In the genomic region with DNA sequence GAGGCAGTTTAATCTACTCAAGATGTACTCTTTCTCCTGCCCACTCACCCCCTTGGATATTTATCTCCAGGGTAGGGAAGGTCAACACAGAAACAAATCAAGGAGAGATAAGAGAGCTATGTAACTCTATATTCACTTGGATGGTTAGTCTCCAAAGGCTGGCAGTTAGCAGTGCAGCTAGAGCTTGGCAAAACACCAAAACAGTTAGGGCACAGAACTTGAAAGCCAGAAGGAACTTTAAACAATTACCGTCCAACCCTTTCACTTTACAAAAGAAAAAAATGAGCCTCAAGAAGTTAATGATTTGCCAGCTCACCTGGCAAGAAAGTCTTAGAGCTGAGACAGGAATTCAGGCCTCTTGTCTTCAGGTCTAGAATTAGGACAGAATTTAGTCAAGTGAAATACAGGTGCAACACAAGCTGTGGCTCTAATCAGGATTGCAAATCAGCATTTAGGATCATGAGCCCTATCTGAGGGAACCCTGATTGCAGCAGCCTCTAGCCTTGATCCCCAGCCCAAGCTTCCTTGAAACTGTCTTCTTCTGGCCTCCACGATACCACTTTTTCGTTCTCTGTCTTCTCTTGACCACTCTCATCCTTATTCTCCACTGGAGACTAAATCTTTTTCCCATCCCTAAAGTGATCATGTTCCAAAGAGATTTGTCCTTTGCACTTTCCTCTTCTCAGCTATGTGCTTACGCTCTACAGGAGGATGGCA, we compare ENCODE assay signal across 1 cellular context.
TF ChIP-seq lines count a peak whose summit lies in the region.

No MANE protein-coding gene starts in this region.

TF ChIP-seq in HepG2, 621 proteins besides CTCF, POLR2A, EP300 and RAD21 (continued from another document and continues in another):
- TF ChIP-seq, protein P1, sequence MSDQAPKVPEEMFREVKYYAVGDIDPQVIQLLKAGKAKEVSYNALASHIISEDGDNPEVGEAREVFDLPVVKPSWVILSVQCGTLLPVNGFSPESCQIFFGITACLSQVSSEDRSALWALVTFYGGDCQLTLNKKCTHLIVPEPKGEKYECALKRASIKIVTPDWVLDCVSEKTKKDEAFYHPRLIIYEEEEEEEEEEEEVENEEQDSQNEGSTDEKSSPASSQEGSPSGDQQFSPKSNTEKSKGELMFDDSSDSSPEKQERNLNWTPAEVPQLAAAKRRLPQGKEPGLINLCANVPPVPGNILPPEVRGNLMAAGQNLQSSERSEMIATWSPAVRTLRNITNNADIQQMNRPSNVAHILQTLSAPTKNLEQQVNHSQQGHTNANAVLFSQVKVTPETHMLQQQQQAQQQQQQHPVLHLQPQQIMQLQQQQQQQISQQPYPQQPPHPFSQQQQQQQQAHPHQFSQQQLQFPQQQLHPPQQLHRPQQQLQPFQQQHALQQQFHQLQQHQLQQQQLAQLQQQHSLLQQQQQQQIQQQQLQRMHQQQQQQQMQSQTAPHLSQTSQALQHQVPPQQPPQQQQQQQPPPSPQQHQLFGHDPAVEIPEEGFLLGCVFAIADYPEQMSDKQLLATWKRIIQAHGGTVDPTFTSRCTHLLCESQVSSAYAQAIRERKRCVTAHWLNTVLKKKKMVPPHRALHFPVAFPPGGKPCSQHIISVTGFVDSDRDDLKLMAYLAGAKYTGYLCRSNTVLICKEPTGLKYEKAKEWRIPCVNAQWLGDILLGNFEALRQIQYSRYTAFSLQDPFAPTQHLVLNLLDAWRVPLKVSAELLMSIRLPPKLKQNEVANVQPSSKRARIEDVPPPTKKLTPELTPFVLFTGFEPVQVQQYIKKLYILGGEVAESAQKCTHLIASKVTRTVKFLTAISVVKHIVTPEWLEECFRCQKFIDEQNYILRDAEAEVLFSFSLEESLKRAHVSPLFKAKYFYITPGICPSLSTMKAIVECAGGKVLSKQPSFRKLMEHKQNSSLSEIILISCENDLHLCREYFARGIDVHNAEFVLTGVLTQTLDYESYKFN (CRISPR knock-in tag; conservative IDR thresholded peaks at IDR 0.05) = peak; percentile 25; the same call in 1 of the 2 replicates
- peak; percentile 49; the same call in 1 of the 2 replicates for TF ChIP-seq TCF7 (IDR thresholded peaks at IDR 0.05; ENCODE audit: low read depth)
- TF ChIP-seq FOXP1 (IDR thresholded peaks at IDR 0.05) = no peak
- peak; percentile 36; the same call in 1 of the 2 replicates for TF ChIP-seq FOXP1 (CRISPR knock-in tag; IDR thresholded peaks at IDR 0.05)
- TF ChIP-seq, protein P2, sequence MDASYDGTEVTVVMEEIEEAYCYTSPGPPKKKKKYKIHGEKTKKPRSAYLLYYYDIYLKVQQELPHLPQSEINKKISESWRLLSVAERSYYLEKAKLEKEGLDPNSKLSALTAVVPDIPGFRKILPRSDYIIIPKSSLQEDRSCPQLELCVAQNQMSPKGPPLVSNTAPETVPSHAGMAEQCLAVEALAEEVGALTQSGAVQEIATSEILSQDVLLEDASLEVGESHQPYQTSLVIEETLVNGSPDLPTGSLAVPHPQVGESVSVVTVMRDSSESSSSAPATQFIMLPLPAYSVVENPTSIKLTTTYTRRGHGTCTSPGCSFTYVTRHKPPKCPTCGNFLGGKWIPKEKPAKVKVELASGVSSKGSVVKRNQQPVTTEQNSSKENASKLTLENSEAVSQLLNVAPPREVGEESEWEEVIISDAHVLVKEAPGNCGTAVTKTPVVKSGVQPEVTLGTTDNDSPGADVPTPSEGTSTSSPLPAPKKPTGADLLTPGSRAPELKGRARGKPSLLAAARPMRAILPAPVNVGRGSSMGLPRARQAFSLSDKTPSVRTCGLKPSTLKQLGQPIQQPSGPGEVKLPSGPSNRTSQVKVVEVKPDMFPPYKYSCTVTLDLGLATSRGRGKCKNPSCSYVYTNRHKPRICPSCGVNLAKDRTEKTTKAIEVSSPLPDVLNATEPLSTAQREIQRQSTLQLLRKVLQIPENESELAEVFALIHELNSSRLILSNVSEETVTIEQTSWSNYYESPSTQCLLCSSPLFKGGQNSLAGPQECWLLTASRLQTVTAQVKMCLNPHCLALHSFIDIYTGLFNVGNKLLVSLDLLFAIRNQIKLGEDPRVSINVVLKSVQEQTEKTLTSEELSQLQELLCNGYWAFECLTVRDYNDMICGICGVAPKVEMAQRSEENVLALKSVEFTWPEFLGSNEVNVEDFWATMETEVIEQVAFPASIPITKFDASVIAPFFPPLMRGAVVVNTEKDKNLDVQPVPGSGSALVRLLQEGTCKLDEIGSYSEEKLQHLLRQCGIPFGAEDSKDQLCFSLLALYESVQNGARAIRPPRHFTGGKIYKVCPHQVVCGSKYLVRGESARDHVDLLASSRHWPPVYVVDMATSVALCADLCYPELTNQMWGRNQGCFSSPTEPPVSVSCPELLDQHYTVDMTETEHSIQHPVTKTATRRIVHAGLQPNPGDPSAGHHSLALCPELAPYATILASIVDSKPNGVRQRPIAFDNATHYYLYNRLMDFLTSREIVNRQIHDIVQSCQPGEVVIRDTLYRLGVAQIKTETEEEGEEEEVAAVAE (CRISPR knock-in tag; IDR thresholded peaks at IDR 0.05; ENCODE audit: borderline replicate concordance) = no peak
- no peak for TF ChIP-seq ETV6 (CRISPR knock-in tag; conservative IDR thresholded peaks at IDR 0.05)
- TF ChIP-seq, protein P3, sequence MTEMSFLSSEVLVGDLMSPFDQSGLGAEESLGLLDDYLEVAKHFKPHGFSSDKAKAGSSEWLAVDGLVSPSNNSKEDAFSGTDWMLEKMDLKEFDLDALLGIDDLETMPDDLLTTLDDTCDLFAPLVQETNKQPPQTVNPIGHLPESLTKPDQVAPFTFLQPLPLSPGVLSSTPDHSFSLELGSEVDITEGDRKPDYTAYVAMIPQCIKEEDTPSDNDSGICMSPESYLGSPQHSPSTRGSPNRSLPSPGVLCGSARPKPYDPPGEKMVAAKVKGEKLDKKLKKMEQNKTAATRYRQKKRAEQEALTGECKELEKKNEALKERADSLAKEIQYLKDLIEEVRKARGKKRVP (CRISPR knock-in tag; IDR thresholded peaks at IDR 0.05) = no peak
- peak; percentile 47 for TF ChIP-seq TEAD3 (CRISPR knock-in tag; optimal IDR thresholded peaks at IDR 0.05; ENCODE audit: borderline replicate concordance)
- TF ChIP-seq TARDBP (CRISPR knock-in tag; IDR thresholded peaks at IDR 0.05) = peak; percentile 15; the same call in 1 of the 2 replicates
- TF ChIP-seq GFI1 (CRISPR knock-in tag; IDR thresholded peaks at IDR 0.05; ENCODE audit: borderline replicate concordance) = peak; percentile 54; the same call in 1 of the 2 replicates
- 0 out of 2 replicates have a peak, but pooled peaks have one; percentile 44 for TF ChIP-seq CCDC6 (CRISPR knock-in tag; IDR thresholded peaks at IDR 0.05)
- TF ChIP-seq SIX4 (CRISPR knock-in tag; IDR thresholded peaks at IDR 0.05) = peak; percentile 63; the same call in 1 of the 2 replicates
- 0 out of 2 replicates have a peak, but pooled peaks have one; percentile 11 for TF ChIP-seq THAP11 (CRISPR knock-in tag; IDR thresholded peaks at IDR 0.05)
- TF ChIP-seq, protein P4, sequence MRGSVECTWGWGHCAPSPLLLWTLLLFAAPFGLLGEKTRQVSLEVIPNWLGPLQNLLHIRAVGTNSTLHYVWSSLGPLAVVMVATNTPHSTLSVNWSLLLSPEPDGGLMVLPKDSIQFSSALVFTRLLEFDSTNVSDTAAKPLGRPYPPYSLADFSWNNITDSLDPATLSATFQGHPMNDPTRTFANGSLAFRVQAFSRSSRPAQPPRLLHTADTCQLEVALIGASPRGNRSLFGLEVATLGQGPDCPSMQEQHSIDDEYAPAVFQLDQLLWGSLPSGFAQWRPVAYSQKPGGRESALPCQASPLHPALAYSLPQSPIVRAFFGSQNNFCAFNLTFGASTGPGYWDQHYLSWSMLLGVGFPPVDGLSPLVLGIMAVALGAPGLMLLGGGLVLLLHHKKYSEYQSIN (CRISPR knock-in tag; IDR thresholded peaks at IDR 0.05; ENCODE audit: borderline replicate concordance) = no peak
- 0 out of 2 replicates have a peak, but pooled peaks have one; percentile 47 for TF ChIP-seq ZBTB3 (CRISPR knock-in tag; IDR thresholded peaks at IDR 0.05; ENCODE audit: borderline replicate concordance, low read depth)
- TF ChIP-seq, protein P5, sequence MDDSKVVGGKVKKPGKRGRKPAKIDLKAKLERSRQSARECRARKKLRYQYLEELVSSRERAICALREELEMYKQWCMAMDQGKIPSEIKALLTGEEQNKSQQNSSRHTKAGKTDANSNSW (CRISPR knock-in tag; IDR thresholded peaks at IDR 0.05; ENCODE audit: borderline replicate concordance) = no peak
- TF ChIP-seq MAFF (IDR thresholded peaks at IDR 0.05; ENCODE audit: low read depth, low read length) = 0 out of 2 replicates have a peak, but pooled peaks have one; percentile 1
- 0 out of 2 replicates have a peak, but pooled peaks have one; percentile 17 for TF ChIP-seq ZNF17 (CRISPR knock-in tag; IDR thresholded peaks at IDR 0.05)
- 0 out of 2 replicates have a peak, but pooled peaks have one; percentile 49 for TF ChIP-seq ZMYM4 (CRISPR knock-in tag; IDR thresholded peaks at IDR 0.05)
- TF ChIP-seq ZFP82 (CRISPR knock-in tag; IDR thresholded peaks at IDR 0.05; ENCODE audit: borderline replicate concordance) = no peak
- 0 out of 2 replicates have a peak, but pooled peaks have one; percentile 34 for TF ChIP-seq SALL2 (CRISPR knock-in tag; IDR thresholded peaks at IDR 0.05)
- 0 out of 2 replicates have a peak, but pooled peaks have one; percentile 41 for TF ChIP-seq ARNTL (CRISPR knock-in tag; IDR thresholded peaks at IDR 0.05)
- TF ChIP-seq ZNF614 (CRISPR knock-in tag; IDR thresholded peaks at IDR 0.05; ENCODE audit: borderline replicate concordance) = no peak
- TF ChIP-seq FOSL2 (CRISPR knock-in tag; IDR thresholded peaks at IDR 0.05) = 0 out of 2 replicates have a peak, but pooled peaks have one; percentile 5
- TF ChIP-seq NCOA1 (CRISPR knock-in tag; IDR thresholded peaks at IDR 0.05) = 0 out of 2 replicates have a peak, but pooled peaks have one; percentile 10
- no peak for TF ChIP-seq ZNF589 (CRISPR knock-in tag; conservative IDR thresholded peaks at IDR 0.05)
- no peak for TF ChIP-seq MIXL1 (CRISPR knock-in tag; IDR thresholded peaks at IDR 0.05)
- TF ChIP-seq ISL2 (CRISPR knock-in tag; IDR thresholded peaks at IDR 0.05) = peak; percentile 52
- TF ChIP-seq, protein P6, sequence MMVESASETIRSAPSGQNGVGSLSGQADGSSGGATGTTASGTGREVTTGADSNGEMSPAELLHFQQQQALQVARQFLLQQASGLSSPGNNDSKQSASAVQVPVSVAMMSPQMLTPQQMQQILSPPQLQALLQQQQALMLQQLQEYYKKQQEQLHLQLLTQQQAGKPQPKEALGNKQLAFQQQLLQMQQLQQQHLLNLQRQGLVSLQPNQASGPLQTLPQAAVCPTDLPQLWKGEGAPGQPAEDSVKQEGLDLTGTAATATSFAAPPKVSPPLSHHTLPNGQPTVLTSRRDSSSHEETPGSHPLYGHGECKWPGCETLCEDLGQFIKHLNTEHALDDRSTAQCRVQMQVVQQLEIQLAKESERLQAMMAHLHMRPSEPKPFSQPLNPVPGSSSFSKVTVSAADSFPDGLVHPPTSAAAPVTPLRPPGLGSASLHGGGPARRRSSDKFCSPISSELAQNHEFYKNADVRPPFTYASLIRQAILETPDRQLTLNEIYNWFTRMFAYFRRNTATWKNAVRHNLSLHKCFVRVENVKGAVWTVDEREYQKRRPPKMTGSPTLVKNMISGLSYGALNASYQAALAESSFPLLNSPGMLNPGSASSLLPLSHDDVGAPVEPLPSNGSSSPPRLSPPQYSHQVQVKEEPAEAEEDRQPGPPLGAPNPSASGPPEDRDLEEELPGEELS (CRISPR knock-in tag; IDR thresholded peaks at IDR 0.05) = 0 out of 2 replicates have a peak, but pooled peaks have one; percentile 15
- TF ChIP-seq SOX13 (IDR thresholded peaks at IDR 0.05) = no peak
- TF ChIP-seq SOX13 (CRISPR knock-in tag; conservative IDR thresholded peaks at IDR 0.05 in 1 of 2, IDR thresholded peaks at IDR 0.05 in 1 of 2) = peak in 1 of 2 experiments; percentile 73; a peak in 2 of 4 replicates
- TF ChIP-seq, protein P7, sequence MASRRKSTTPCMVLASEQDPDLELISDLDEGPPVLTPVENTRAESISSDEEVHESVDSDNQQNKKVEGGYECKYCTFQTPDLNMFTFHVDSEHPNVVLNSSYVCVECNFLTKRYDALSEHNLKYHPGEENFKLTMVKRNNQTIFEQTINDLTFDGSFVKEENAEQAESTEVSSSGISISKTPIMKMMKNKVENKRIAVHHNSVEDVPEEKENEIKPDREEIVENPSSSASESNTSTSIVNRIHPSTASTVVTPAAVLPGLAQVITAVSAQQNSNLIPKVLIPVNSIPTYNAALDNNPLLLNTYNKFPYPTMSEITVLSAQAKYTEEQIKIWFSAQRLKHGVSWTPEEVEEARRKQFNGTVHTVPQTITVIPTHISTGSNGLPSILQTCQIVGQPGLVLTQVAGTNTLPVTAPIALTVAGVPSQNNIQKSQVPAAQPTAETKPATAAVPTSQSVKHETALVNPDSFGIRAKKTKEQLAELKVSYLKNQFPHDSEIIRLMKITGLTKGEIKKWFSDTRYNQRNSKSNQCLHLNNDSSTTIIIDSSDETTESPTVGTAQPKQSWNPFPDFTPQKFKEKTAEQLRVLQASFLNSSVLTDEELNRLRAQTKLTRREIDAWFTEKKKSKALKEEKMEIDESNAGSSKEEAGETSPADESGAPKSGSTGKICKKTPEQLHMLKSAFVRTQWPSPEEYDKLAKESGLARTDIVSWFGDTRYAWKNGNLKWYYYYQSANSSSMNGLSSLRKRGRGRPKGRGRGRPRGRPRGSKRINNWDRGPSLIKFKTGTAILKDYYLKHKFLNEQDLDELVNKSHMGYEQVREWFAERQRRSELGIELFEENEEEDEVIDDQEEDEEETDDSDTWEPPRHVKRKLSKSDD (CRISPR knock-in tag; IDR thresholded peaks at IDR 0.05; ENCODE audit: low read depth) = no peak
- peak; percentile 37; the same call in 1 of the 2 replicates for TF ChIP-seq ELF3 (CRISPR knock-in tag; IDR thresholded peaks at IDR 0.05)
- TF ChIP-seq, protein P8, sequence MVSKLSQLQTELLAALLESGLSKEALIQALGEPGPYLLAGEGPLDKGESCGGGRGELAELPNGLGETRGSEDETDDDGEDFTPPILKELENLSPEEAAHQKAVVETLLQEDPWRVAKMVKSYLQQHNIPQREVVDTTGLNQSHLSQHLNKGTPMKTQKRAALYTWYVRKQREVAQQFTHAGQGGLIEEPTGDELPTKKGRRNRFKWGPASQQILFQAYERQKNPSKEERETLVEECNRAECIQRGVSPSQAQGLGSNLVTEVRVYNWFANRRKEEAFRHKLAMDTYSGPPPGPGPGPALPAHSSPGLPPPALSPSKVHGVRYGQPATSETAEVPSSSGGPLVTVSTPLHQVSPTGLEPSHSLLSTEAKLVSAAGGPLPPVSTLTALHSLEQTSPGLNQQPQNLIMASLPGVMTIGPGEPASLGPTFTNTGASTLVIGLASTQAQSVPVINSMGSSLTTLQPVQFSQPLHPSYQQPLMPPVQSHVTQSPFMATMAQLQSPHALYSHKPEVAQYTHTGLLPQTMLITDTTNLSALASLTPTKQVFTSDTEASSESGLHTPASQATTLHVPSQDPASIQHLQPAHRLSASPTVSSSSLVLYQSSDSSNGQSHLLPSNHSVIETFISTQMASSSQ (IDR thresholded peaks at IDR 0.05; ENCODE audit: low read depth) = peak; percentile 80
- TF ChIP-seq, protein P8 (CRISPR knock-in tag; IDR thresholded peaks at IDR 0.05; ENCODE audit: borderline replicate concordance) = 0 out of 2 replicates have a peak, but pooled peaks have one; percentile 68
- TF ChIP-seq ZNF761 (CRISPR knock-in tag; conservative IDR thresholded peaks at IDR 0.05) = 0 out of 2 replicates have a peak, but pooled peaks have one; percentile 59
